ENCODE assay signal across 9 cellular contexts in the genomic region with DNA sequence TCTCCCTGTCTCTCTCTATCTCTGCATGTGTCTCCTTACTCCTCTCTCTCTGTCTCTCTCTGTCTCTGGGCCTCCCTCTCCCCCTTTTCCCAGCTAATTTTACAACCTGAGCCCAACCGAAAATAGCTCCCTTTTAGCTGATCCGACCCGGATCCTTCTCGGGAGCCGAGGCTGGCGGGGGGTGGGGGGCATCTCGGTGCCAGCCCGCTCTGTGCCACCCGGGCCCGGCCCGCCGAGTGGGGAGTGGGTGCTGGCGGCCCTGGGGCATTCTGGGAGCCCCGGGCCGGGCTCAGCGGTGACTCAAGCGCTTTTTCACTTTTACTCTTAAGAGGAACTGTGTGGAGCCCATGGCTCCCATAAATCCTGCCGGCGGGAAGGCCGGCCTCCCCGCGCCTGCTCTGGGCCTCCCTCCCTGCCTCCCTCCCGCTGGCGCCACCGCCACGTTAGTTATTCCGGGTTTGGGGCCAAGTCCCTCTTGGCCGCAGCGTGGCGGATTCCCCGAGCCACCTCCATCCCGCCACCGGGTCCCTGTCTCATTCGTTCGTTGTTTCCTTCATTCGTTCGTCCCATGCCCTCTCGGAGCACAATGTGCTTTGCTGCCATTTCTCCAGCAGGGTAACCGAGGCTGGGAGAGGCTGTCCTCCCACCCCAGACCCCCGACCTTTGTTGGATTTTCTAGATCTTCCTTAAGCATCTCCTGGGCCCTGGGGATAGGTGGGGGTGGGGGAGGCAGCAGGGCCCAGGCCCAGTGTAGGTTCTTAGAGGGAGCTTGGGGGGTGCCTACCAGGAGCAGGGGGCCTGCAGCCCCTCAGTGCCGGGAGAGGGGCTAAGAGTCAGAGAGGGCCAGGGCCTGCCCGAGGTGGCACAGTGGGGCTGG. TPM values are rescaled to one million over a fixed set of nuclear protein-coding genes. Genes with fewer than 3 reads are reported as not detected.
A peak's percentile ranks its signal among the peaks of the same experiment; 100 is the strongest.
DNase-seq lines count a peak whose midpoint lies in the region; ATAC-seq and TF ChIP-seq lines count a peak whose summit lies in the region.
"Had no signal": no experiment of that assay in that cellular context is flagged by ENCODE, and none has a peak within 500 bp of the region (broad histone marks: within the 10 kb centered on the region; RNA-seq: fewer than 3 reads in every experiment).

No MANE protein-coding gene starts in this region.

- H3K9me3 ChIP-seq in cardiac muscle cell (ENCODE audit: low read depth), result no peaks in the 10 kb centered on the region

- peak overlapping the region; percentile 77 for H3K9ac ChIP-seq in rectal smooth muscle tissue (ENCODE audit: low read length)

- CTCF ChIA-PET in activated CD8-positive, alpha-beta T cell treated with anti-CD3 and anti-CD28 coated beads for 36 hours (lab: Charles Lee), result interaction anchor here (1.4 kb wide), 1 partner anchor 60 kb away, joined by 4 read pairs; no protein-coding TSS in a partner anchor

- intact Hi-C loops in activated CD8-positive, alpha-beta T cell treated with anti-CD3 and anti-CD28 coated beads for 36 hours (cut with micrococcal nuclease), result no loop called here

- ATAC-seq in activated CD8-positive, alpha-beta T cell treated with anti-CD3 and anti-CD28 coated beads for 36 hours, result no peak
- ATAC-seq in HG03439 (IDR thresholded peaks at IDR 0.05; ENCODE audit: unreplicated experiment), result no peak

- H3K4me1 Mint-ChIP-seq in T-helper 2 cell treated with Interferon-gamma antibody and Interleukin-4, amounts not matched to agents 5 μg/mL and 100 μg/mL, for 36 hours (ENCODE audit: low read depth), result peaks cover 11% of the 10 kb centered on the region
- peaks cover 41% of the 10 kb centered on the region for H3K4me1 Mint-ChIP-seq in activated CD8-positive, alpha-beta T cell treated with anti-CD3 and anti-CD28 coated beads for 36 hours (ENCODE audit: low read depth)

- H3K4me3 ChIP-seq in cardiac muscle cell (peak overlapping the region; percentile 1), rectal smooth muscle tissue (ENCODE audit: low read length) (peak overlapping the region; percentile 65)

- peak overlapping the region; percentile 13 for H3K4me3 Mint-ChIP-seq in T-helper 2 cell treated with Interferon-gamma antibody and Interleukin-4, amounts not matched to agents 5 μg/mL and 100 μg/mL, for 36 hours
- H3K4me3 Mint-ChIP-seq in activated CD8-positive, alpha-beta T cell treated with anti-CD3 and anti-CD28 coated beads for 36 hours, result peak overlapping the region; percentile 68

- H3K27me3 Mint-ChIP-seq in T-helper 2 cell treated with Interferon-gamma antibody and Interleukin-4, amounts not matched to agents 5 μg/mL and 100 μg/mL, for 36 hours (ENCODE audit: low read depth), result peaks cover 26% of the 10 kb centered on the region
- H3K27me3 Mint-ChIP-seq in activated CD8-positive, alpha-beta T cell treated with anti-CD3 and anti-CD28 coated beads for 36 hours, result no peaks in the 10 kb centered on the region

- no peaks in the 10 kb centered on the region for H3K36me3 Mint-ChIP-seq in T-helper 2 cell treated with Interferon-gamma antibody and Interleukin-4, amounts not matched to agents 5 μg/mL and 100 μg/mL, for 36 hours (ENCODE audit: low read depth)
- no peaks in the 10 kb centered on the region for H3K36me3 Mint-ChIP-seq in activated CD8-positive, alpha-beta T cell treated with anti-CD3 and anti-CD28 coated beads for 36 hours (ENCODE audit: low read depth)

- no peaks in the 10 kb centered on the region for H3K36me3 ChIP-seq in cardiac muscle cell
- H3K36me3 ChIP-seq in rectal smooth muscle tissue (ENCODE audit: control insufficient read depth, insufficient read depth, low read length), result no peaks in the 10 kb centered on the region

- DNase-seq in T-helper 2 cell treated with Interferon-gamma antibody and Interleukin-4, amounts not matched to agents 5 μg/mL and 100 μg/mL, for 36 hours (ENCODE audit: low spot score), result no peak
- DNase-seq in T-helper 2 cell, result no peak
- DNase-seq in activated CD8-positive, alpha-beta T cell treated with anti-CD3 and anti-CD28 coated beads for 36 hours, result peak; percentile 35
- peak in 1 of 2 donors; percentile 53 for DNase-seq in cardiac muscle cell (ENCODE audit: low read depth in 1 of 2, low spot score in 1 of 2)
- DNase-seq in NCI-H524 treated with DMSO at 0.1 percent for 48 hours (lab: John Stamatoyannopoulos, UW), result no peak
- DNase-seq in NCI-H1092 (lab: John Stamatoyannopoulos, UW), result no peak
- DNase-seq: DND-41 had no signal

- H3K27me3 ChIP-seq in cardiac muscle cell, result peaks cover 47% of the 10 kb centered on the region
- no peaks in the 10 kb centered on the region for H3K27me3 ChIP-seq in rectal smooth muscle tissue (ENCODE audit: control insufficient read depth, insufficient read depth, low read length)

- no peak for TF ChIP-seq CTCF in activated CD8-positive, alpha-beta T cell treated with anti-CD3 and anti-CD28 coated beads for 36 hours (IDR thresholded peaks at IDR 0.05)
- peak; percentile 12 for TF ChIP-seq CTCF in cardiac muscle cell (IDR thresholded peaks at IDR 0.05; ENCODE audit: low read depth, low read length)

- no peak overlapping the region for H3K27ac ChIP-seq in cardiac muscle cell
- H3K27ac ChIP-seq in rectal smooth muscle tissue (ENCODE audit: low read depth, low read length), result peak overlapping the region; percentile 99

- H3K4me1 ChIP-seq in cardiac muscle cell (ENCODE audit: low read depth) (peaks cover 29% of the 10 kb centered on the region), rectal smooth muscle tissue (ENCODE audit: control insufficient read depth, insufficient read depth, low read length) (peaks cover 42% of the 10 kb centered on the region)

- H3K9me3 Mint-ChIP-seq in T-helper 2 cell treated with Interferon-gamma antibody and Interleukin-4, amounts not matched to agents 5 μg/mL and 100 μg/mL, for 36 hours, result no peaks in the 10 kb centered on the region
- H3K9me3 Mint-ChIP-seq in activated CD8-positive, alpha-beta T cell treated with anti-CD3 and anti-CD28 coated beads for 36 hours, result no peaks in the 10 kb centered on the region

- POLR2A ChIA-PET in activated CD8-positive, alpha-beta T cell treated with anti-CD3 and anti-CD28 coated beads for 36 hours (lab: Charles Lee), result interaction anchor here (0.7 to 1.6 kb wide), 2 partner anchors 60 to 66 kb away, joined by 3 to 4 read pairs; no protein-coding TSS in a partner anchor

- no peak overlapping the region for H3K27ac Mint-ChIP-seq in T-helper 2 cell treated with Interferon-gamma antibody and Interleukin-4, amounts not matched to agents 5 μg/mL and 100 μg/mL, for 36 hours
- peak overlapping the region; percentile 75 for H3K27ac Mint-ChIP-seq in activated CD8-positive, alpha-beta T cell treated with anti-CD3 and anti-CD28 coated beads for 36 hours

RNA-seq across cellular contexts. Expression of a gene that starts 3.2 kb away (rescaled TPM):
- 10 to 100 TPM; 19.0 to 20.8 TPM for total RNA-seq in activated CD8-positive, alpha-beta T cell treated with anti-CD3 and anti-CD28 coated beads for 36 hours
- 29.4 and 46.1 TPM in 2 replicates for total RNA-seq in cardiac muscle cell
- polyA plus RNA-seq in cardiac muscle cell, result 32.7 and 42.2 TPM in 2 replicates
